Comparison of ENCODE assay signal across 1 cellular context in genomic region chr3:138938877-138939562, GRCh38.
TF ChIP-seq lines count a peak whose summit lies in the region.

No MANE protein-coding gene starts in this region.

TF ChIP-seq in SK-N-SH treated with all-trans-retinoic acid at 6 μM for 48 hours, 23 proteins besides CTCF, POLR2A, EP300 and RAD21 (continued from another document):
- TF ChIP-seq TSHZ2 (CRISPR knock-in tag; IDR thresholded peaks at IDR 0.05): no peak
- no peak for TF ChIP-seq ARNTL (CRISPR knock-in tag; IDR thresholded peaks at IDR 0.05; ENCODE audit: borderline replicate concordance, low read depth)
- no peak for TF ChIP-seq RARB (CRISPR knock-in tag; IDR thresholded peaks at IDR 0.05)
- no peak for TF ChIP-seq ISL1 (CRISPR knock-in tag; IDR thresholded peaks at IDR 0.05)
